ENCODE assay signal across 1 cellular context in the genomic region with DNA sequence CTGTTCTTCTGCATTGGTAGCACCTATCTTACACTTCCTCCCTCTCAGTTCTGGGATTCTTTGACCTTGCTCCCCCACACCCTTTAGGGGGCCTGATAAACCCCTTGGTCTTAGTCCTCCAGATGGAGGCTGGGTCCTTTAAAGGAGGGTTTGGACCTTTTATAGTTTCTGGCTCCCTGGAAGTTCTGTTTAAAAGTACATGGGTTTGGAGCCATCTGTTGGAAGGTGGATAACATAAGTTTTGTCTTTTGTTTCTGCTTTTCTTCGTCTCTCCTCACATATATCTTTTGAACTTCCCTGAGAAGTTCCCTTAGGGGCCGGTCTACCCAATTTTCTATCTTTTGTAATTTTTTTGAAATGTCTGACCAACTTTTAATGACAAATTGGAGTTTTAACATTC.
TF ChIP-seq lines count a peak whose summit lies in the region.

No MANE protein-coding gene starts in this region.

TF ChIP-seq in HepG2, 621 proteins besides CTCF, POLR2A, EP300 and RAD21:
- TF ChIP-seq ZNF75D (CRISPR knock-in tag; IDR thresholded peaks at IDR 0.05; ENCODE audit: borderline replicate concordance) (no peak), SAFB2 (CRISPR knock-in tag; IDR thresholded peaks at IDR 0.05; ENCODE audit: borderline replicate concordance, low read depth) (no peak), ZBTB7A (CRISPR knock-in tag; IDR thresholded peaks at IDR 0.05) (no peak), CBX2 (IDR thresholded peaks at IDR 0.05; ENCODE audit: low read depth, low read length) (no peak), CBX2 (CRISPR knock-in tag; IDR thresholded peaks at IDR 0.05; ENCODE audit: low read depth) (no peak), ZNF430 (CRISPR knock-in tag; IDR thresholded peaks at IDR 0.05) (no peak), KDM2A (CRISPR knock-in tag; IDR thresholded peaks at IDR 0.05; ENCODE audit: borderline replicate concordance, low read depth) (no peak), KLF16 (CRISPR knock-in tag; IDR thresholded peaks at IDR 0.05) (no peak), ZNF572 (CRISPR knock-in tag; IDR thresholded peaks at IDR 0.05) (no peak), ZNF484 (CRISPR knock-in tag; IDR thresholded peaks at IDR 0.05; ENCODE audit: borderline replicate concordance, low read depth) (no peak), ZMYM4 (CRISPR knock-in tag; IDR thresholded peaks at IDR 0.05) (no peak), ZBTB8A (CRISPR knock-in tag; IDR thresholded peaks at IDR 0.05; ENCODE audit: borderline replicate concordance, low read depth) (no peak), ARNT2 (CRISPR knock-in tag; IDR thresholded peaks at IDR 0.05; ENCODE audit: low read depth) (no peak)
- TF ChIP-seq, protein P1, sequence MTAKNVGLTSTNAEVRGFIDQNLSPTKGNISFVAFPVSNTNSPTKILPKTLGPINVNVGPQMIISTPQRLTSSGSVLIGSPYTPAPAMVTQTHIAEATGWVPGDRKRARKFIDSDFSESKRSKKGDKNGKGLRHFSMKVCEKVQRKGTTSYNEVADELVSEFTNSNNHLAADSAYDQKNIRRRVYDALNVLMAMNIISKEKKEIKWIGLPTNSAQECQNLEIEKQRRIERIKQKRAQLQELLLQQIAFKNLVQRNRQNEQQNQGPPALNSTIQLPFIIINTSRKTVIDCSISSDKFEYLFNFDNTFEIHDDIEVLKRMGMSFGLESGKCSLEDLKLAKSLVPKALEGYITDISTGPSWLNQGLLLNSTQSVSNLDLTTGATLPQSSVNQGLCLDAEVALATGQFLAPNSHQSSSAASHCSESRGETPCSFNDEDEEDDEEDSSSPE (CRISPR knock-in tag; IDR thresholded peaks at IDR 0.05), result no peak
- TF ChIP-seq, protein P2, sequence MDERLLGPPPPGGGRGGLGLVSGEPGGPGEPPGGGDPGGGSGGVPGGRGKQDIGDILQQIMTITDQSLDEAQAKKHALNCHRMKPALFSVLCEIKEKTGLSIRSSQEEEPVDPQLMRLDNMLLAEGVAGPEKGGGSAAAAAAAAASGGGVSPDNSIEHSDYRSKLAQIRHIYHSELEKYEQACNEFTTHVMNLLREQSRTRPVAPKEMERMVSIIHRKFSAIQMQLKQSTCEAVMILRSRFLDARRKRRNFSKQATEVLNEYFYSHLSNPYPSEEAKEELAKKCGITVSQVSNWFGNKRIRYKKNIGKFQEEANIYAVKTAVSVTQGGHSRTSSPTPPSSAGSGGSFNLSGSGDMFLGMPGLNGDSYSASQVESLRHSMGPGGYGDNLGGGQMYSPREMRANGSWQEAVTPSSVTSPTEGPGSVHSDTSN (CRISPR knock-in tag; IDR thresholded peaks at IDR 0.05), result no peak
- TF ChIP-seq, protein P3, sequence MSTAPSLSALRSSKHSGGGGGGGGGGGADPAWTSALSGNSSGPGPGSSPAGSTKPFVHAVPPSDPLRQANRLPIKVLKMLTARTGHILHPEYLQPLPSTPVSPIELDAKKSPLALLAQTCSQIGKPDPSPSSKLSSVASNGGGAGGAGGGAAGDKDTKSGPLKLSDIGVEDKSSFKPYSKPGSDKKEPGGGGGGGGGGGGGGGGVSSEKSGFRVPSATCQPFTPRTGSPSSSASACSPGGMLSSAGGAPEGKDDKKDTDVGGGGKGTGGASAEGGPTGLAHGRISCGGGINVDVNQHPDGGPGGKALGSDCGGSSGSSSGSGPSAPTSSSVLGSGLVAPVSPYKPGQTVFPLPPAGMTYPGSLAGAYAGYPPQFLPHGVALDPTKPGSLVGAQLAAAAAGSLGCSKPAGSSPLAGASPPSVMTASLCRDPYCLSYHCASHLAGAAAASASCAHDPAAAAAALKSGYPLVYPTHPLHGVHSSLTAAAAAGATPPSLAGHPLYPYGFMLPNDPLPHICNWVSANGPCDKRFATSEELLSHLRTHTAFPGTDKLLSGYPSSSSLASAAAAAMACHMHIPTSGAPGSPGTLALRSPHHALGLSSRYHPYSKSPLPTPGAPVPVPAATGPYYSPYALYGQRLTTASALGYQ (CRISPR knock-in tag; IDR thresholded peaks at IDR 0.05), result no peak
- TF ChIP-seq, protein P4, sequence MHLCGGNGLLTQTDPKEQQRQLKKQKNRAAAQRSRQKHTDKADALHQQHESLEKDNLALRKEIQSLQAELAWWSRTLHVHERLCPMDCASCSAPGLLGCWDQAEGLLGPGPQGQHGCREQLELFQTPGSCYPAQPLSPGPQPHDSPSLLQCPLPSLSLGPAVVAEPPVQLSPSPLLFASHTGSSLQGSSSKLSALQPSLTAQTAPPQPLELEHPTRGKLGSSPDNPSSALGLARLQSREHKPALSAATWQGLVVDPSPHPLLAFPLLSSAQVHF (CRISPR knock-in tag; IDR thresholded peaks at IDR 0.05), result no peak
